In genomic region chr14:79281244-79282199, GRCh38 we compare ENCODE assay signal across 15 cellular contexts.
A peak's percentile ranks its signal among the peaks of the same experiment; 100 is the strongest.
DNase-seq lines count a peak whose midpoint lies in the region; ATAC-seq and TF ChIP-seq lines count a peak whose summit lies in the region.
"Had no signal": no experiment of that assay in that cellular context is flagged by ENCODE, and none has a peak within 500 bp of the region (broad histone marks: within the 10 kb centered on the region; RNA-seq: fewer than 3 reads in every experiment).

No MANE protein-coding gene starts in this region.

- peaks cover 4 to 28% (median 9%) of the 10 kb centered on the region in 3 donors for H3K4me1 ChIP-seq in esophagus squamous epithelium
- H3K4me1 ChIP-seq in rectal smooth muscle tissue (ENCODE audit: control insufficient read depth, insufficient read depth, low read length): peaks cover 2% of the 10 kb centered on the region
- H3K4me1 ChIP-seq: foreskin keratinocyte had no signal

- ATAC-seq in HG03139 (IDR thresholded peaks at IDR 0.05; ENCODE audit: unreplicated experiment): no peak
- ATAC-seq: foreskin keratinocyte, Panc1, right cardiac atrium had no signal

- no peak for TF ChIP-seq CTCF in esophagus squamous epithelium (IDR thresholded peaks at IDR 0.05)

- H3K9ac ChIP-seq in rectal smooth muscle tissue (ENCODE audit: low read length): no peak overlapping the region

- TF ChIP-seq POLR2A in esophagus squamous epithelium (IDR thresholded peaks at IDR 0.05): no peak

- H3K36me3 ChIP-seq in esophagus squamous epithelium (no peaks in the 10 kb centered on the region), rectal smooth muscle tissue (ENCODE audit: control insufficient read depth, insufficient read depth, low read length) (no peaks in the 10 kb centered on the region)

- H3K9me3 ChIP-seq in esophagus squamous epithelium: no peaks in the 10 kb centered on the region

- H3K4me3 ChIP-seq in esophagus squamous epithelium (peak overlapping the region in 3 of 4 donors; percentile 47 to 69 (median 60)), rectal smooth muscle tissue (ENCODE audit: low read length) (peak overlapping the region; percentile 58)

- H3K27me3 ChIP-seq in esophagus squamous epithelium (peaks cover 0 to 68% (median 0%) of the 10 kb centered on the region in 4 donors), rectal smooth muscle tissue (ENCODE audit: control insufficient read depth, insufficient read depth, low read length) (no peaks in the 10 kb centered on the region)

- intact Hi-C loops in esophagus squamous epithelium (cut with DNase I): no loop called here

- H3K27ac ChIP-seq in esophagus squamous epithelium: no peak overlapping the region
- H3K27ac ChIP-seq in rectal smooth muscle tissue (ENCODE audit: low read depth, low read length): peak overlapping the region; percentile 19
- H3K27ac ChIP-seq: foreskin keratinocyte had no signal

- WGBS in esophagus squamous epithelium, 2 donors: 33 to 38% methylated on average over 6 of the region's 6 CpGs

- DNase-seq in EH (ENCODE audit: low read depth): peak; percentile 11
- DNase-seq in NCI-H187 (lab: John Stamatoyannopoulos, UW): peak; percentile 20 to 69
- no peak for DNase-seq in esophagus squamous epithelium (lab: John Stamatoyannopoulos, UW)
- no peak for DNase-seq in superior temporal gyrus (ENCODE audit: extremely low spot score)
- DNase-seq in OCI-M2 (lab: John Stamatoyannopoulos, UW; ENCODE audit: unreplicated experiment): no peak
- DNase-seq in nucleus accumbens (lab: John Stamatoyannopoulos, UW): no peak
- DNase-seq: activated CD4-positive, alpha-beta memory T cell treated with anti-CD3 and anti-CD28 coated beads for 36 hours; activated naive CD4-positive, alpha-beta T cell treated with Interleukin-2 at 50 U/mL for 16 hours; cortex of kidney; foreskin keratinocyte; NCI-H1436 treated with DMSO at 0.1 percent for 48 hours; right cardiac atrium had no signal

Comparison
In these comparisons a context has a peak if more than half of its experiments do, and no peak if none do; other contexts are left out.
1. DNase-seq: peak in EH (single experiment) and NCI-H187 (2 of 2); none in esophagus squamous epithelium (single experiment), superior temporal gyrus (single experiment), OCI-M2 (single experiment) and nucleus accumbens (0 of 56).